In genomic region chr19:4423727-4424126, GRCh38 we compare ENCODE assay signal across 24 cellular contexts.
"Had no signal": no experiment of that assay in that cellular context is flagged by ENCODE, and none has a peak within 500 bp of the region (broad histone marks: within the 10 kb centered on the region; RNA-seq: fewer than 3 reads in every experiment).

No MANE protein-coding gene starts in this region.

- H3K9me3 Mint-ChIP-seq: memory B cell, mesothelial cell of epicardium, natural killer cell, neural progenitor cell had no signal

- H3K4me3 ChIP-seq: hepatocyte, left ventricle myocardium inferior, lower lobe of right lung, neural progenitor cell, ovary, right atrium auricular region, sigmoid colon, skin epidermis, stomach, thoracic aorta, transverse colon had no signal

- H3K4me3 Mint-ChIP-seq: memory B cell, mesothelial cell of epicardium, natural killer cell, neural progenitor cell had no signal

- DNase-seq: dermis blood vessel endothelial cell; erythroblast; foreskin keratinocyte; kidney; left cardiac atrium; left ventricle myocardium inferior; lower lobe of right lung; natural killer cell; nucleus accumbens; ovary; sigmoid colon; stimulated activated CD4-positive, alpha-beta T cell treated with anti-CD3 and anti-CD28 coated beads, Interleukin-2, amount 100 ng/mL, for 24 hours; stimulated activated CD4-positive, alpha-beta T cell treated with anti-CD3 and anti-CD28 coated beads, Interleukin-4, amount 100 ng/mL, for 4 hours; stimulated activated naive CD4-positive, alpha-beta T cell; stomach; substantia nigra; transverse colon had no signal

- H3K4me1 Mint-ChIP-seq: memory B cell, mesothelial cell of epicardium, natural killer cell, neural progenitor cell had no signal

- H3K9me3 ChIP-seq: left ventricle myocardium inferior, lower lobe of right lung, ovary, right atrium auricular region, sigmoid colon, stomach, thoracic aorta, transverse colon had no signal

- H3K4me1 ChIP-seq: foreskin keratinocyte, left ventricle myocardium inferior, neural progenitor cell, right atrium auricular region, sigmoid colon, stomach, transverse colon had no signal

- H3K36me3 Mint-ChIP-seq: natural killer cell had no signal

- H2AFZ ChIP-seq: hepatocyte, neural progenitor cell had no signal

- H3K9ac ChIP-seq: neural progenitor cell had no signal

- H3K27ac Mint-ChIP-seq: memory B cell, mesothelial cell of epicardium, natural killer cell, neural progenitor cell had no signal

- H3K4me2 ChIP-seq: hepatocyte, neural progenitor cell had no signal

- H3K27me3 Mint-ChIP-seq: memory B cell had no signal

- H3K27me3 ChIP-seq: foreskin keratinocyte, hepatocyte, neural progenitor cell, ovary, right atrium auricular region, sigmoid colon, stomach, transverse colon had no signal

- H3K36me3 ChIP-seq: neural progenitor cell, ovary, right atrium auricular region, transverse colon had no signal

- H3K27ac ChIP-seq: foreskin keratinocyte, hepatocyte, left ventricle myocardium inferior, lower lobe of right lung, neural progenitor cell, ovary, right atrium auricular region, sigmoid colon, stomach, thoracic aorta, transverse colon had no signal

- ATAC-seq: foreskin keratinocyte, left cardiac atrium, lower lobe of right lung, natural killer cell had no signal
